ENCODE assay signal across 22 cellular contexts in genomic region chr12:124326899-124327298, GRCh38. TPM values are rescaled to one million over a fixed set of nuclear protein-coding genes. Genes with fewer than 3 reads are reported as not detected.
DNase-seq lines count a peak whose midpoint lies in the region; ATAC-seq and TF ChIP-seq lines count a peak whose summit lies in the region.
"Had no signal": no experiment of that assay in that cellular context is flagged by ENCODE, and none has a peak within 500 bp of the region (broad histone marks: within the 10 kb centered on the region; RNA-seq: fewer than 3 reads in every experiment).

No MANE protein-coding gene starts in this region.

- H3K4me1 Mint-ChIP-seq in Calu3 (ENCODE audit: low read depth, unreplicated experiment): no peaks in the 10 kb centered on the region

- H3K9ac ChIP-seq in stomach smooth muscle (ENCODE audit: low read length in 2 of 2): no peak overlapping the region

- no peaks in the 10 kb centered on the region for H3K27me3 Mint-ChIP-seq in Calu3 (ENCODE audit: unreplicated experiment)

- no peaks in the 10 kb centered on the region for H3K27me3 ChIP-seq in right cardiac atrium (ENCODE audit: control insufficient read depth, insufficient read depth)
- no peaks in the 10 kb centered on the region for H3K27me3 ChIP-seq in stomach smooth muscle (ENCODE audit: control insufficient read depth in 1 of 2, insufficient read depth in 2 of 2, low read length in 2 of 2)
- H3K27me3 ChIP-seq: colonic mucosa, foreskin keratinocyte, right lobe of liver had no signal

- H3K27ac ChIP-seq in right cardiac atrium (ENCODE audit: low read length): peak overlapping the region; percentile 2
- peak overlapping the region; percentile 46 for H3K27ac ChIP-seq in stomach smooth muscle (ENCODE audit: low read length)
- H3K27ac ChIP-seq: colonic mucosa, foreskin keratinocyte, right lobe of liver, SK-N-MC had no signal

- CTCF ChIA-PET in Calu3 (lab: Charles Lee): interaction anchor here (0.6 kb wide), 1 partner anchor 782 kb away, joined by 3 read pairs; no protein-coding TSS in a partner anchor

- H3K9me3 Mint-ChIP-seq in Calu3 (ENCODE audit: low read depth, unreplicated experiment): peaks cover 2% of the 10 kb centered on the region

- H3K36me3 Mint-ChIP-seq in Calu3 (ENCODE audit: insufficient read depth, unreplicated experiment): peaks cover 63% of the 10 kb centered on the region

- DNase-seq in Calu3: no peak
- peak; percentile 51 for DNase-seq in cerebellum (ENCODE audit: low spot score)
- DNase-seq in right cardiac atrium: peak; percentile 62 to 87 (median 84)
- no peak for DNase-seq in activated CD8-positive, alpha-beta memory T cell treated with anti-CD3 and anti-CD28 coated beads for 24 hours
- no peak for DNase-seq in activated naive CD4-positive, alpha-beta T cell (lab: John Stamatoyannopoulos, UW)
- no peak for DNase-seq in ureter (ENCODE audit: low spot score)
- DNase-seq in glomerular visceral epithelial cell (ENCODE audit: extremely low spot score): no peak
- DNase-seq: activated CD8-positive, alpha-beta memory T cell treated with anti-CD3 and anti-CD28 coated beads, Interleukin-2, amount 50 U/mL, for 48 hours; activated effector memory CD4-positive, alpha-beta T cell treated with anti-CD3 and anti-CD28 coated beads, Interleukin-2, amount 50 U/mL, for 16 hours; colonic mucosa; DMS53; foreskin keratinocyte; Karpas-422; NCI-H1105; NCI-H748 treated with DMSO at 0.1 percent for 48 hours; right lobe of liver; stimulated activated CD4-positive, alpha-beta T cell treated with anti-CD3 and anti-CD28 coated beads, Interleukin-2, amount 100 ng/mL, for 48 hours; T-helper 9 cell had no signal

- TF ChIP-seq CTCF in Calu3 (IDR thresholded peaks at IDR 0.05; ENCODE audit: unreplicated experiment): no peak

- no peak overlapping the region for H3K4me3 Mint-ChIP-seq in Calu3 (ENCODE audit: low read depth, unreplicated experiment)

- H3K9me3 ChIP-seq in right cardiac atrium (ENCODE audit: control insufficient read depth, low read length): peaks cover 2% of the 10 kb centered on the region
- peaks cover 10 to 12% of the 10 kb centered on the region in 2 donors for H3K9me3 ChIP-seq in stomach smooth muscle (ENCODE audit: control insufficient read depth in 2 of 2, low read length in 2 of 2)
- H3K9me3 ChIP-seq: colonic mucosa, right lobe of liver had no signal

- no peak overlapping the region for H3K4me3 ChIP-seq in right cardiac atrium (ENCODE audit: low read length)
- no peak overlapping the region for H3K4me3 ChIP-seq in stomach smooth muscle (ENCODE audit: low read length in 2 of 2)
- H3K4me3 ChIP-seq: colonic mucosa, right lobe of liver, SK-N-MC had no signal

- intact Hi-C loops in Calu3 (cut with micrococcal nuclease; ENCODE audit: unreplicated experiment): no loop called here
- intact Hi-C loops in right cardiac atrium (cut with DNase I): loop anchor here in 1 of 4 donors (10.0 kb wide), 1 partner anchor 438 kb away; no protein-coding TSS in a partner anchor

- H3K4me1 ChIP-seq in right cardiac atrium (ENCODE audit: control insufficient read depth, insufficient read depth, low read length) (peaks cover 3% of the 10 kb centered on the region), stomach smooth muscle (ENCODE audit: control insufficient read depth, insufficient read depth, low read length) (peaks cover 21% of the 10 kb centered on the region)
- H3K4me1 ChIP-seq: colonic mucosa, foreskin keratinocyte, right lobe of liver had no signal

- H3K27ac Mint-ChIP-seq in Calu3 (ENCODE audit: unreplicated experiment): peak overlapping the region; percentile 18

- BruUV-seq in Calu3 (replicated peaks; lab: Mats Ljungman, UMichigan): no TSS peak

- H3K36me3 ChIP-seq in stomach smooth muscle (ENCODE audit: control insufficient read depth in 2 of 2, insufficient read depth in 2 of 2, low read length in 2 of 2): peaks cover 45 to 49% of the 10 kb centered on the region in 2 donors

- peak; percentile 31 to 62 for ATAC-seq in right cardiac atrium
- ATAC-seq: foreskin keratinocyte, left lobe of liver, right lobe of liver had no signal

- WGBS in right cardiac atrium: 46% methylated on average over 11 of the region's 11 CpGs

RNA-seq across cellular contexts. Expression of gene RFLNA, which starts 32.0 kb away (rescaled TPM):
- not detected in 2 replicates for total RNA-seq in Calu3 (2022)
- 8.5 TPM for total RNA-seq in cerebellum
- under 1 TPM; 0.22 to 0.82 (median 0.50) TPM for total RNA-seq in right cardiac atrium
- polyA plus RNA-seq in right cardiac atrium: 0.61 TPM
- total RNA-seq in ureter: 1.1 TPM
- total RNA-seq: HT-29, left lobe of liver had no signal

Comparison
In these comparisons a context has a peak if more than half of its experiments do, and no peak if none do; other contexts are left out.
1. DNase-seq: peak in cerebellum (single experiment) and right cardiac atrium (3 of 3); none in Calu3 (single experiment), activated CD8-positive, alpha-beta memory T cell treated with anti-CD3 and anti-CD28 coated beads for 24 hours (single experiment), activated naive CD4-positive, alpha-beta T cell (0 of 4), ureter (single experiment) and glomerular visceral epithelial cell (single experiment).